8 cellular contexts compared by ENCODE assay signal in genomic region chr6:106666290-106667021, GRCh38. TPM values are rescaled to one million over a fixed set of nuclear protein-coding genes. Genes with fewer than 3 reads are reported as not detected.
DNase-seq lines count a peak whose midpoint lies in the region; ATAC-seq and TF ChIP-seq lines count a peak whose summit lies in the region.

No MANE protein-coding gene starts in this region.

- no peaks in the 10 kb centered on the region for H3K9me2 ChIP-seq in MM.1S (replicated peaks; ENCODE audit: insufficient read depth, low read length)

- no peak overlapping the region for H2AFZ ChIP-seq in MM.1S (ENCODE audit: low read length)

- TF ChIP-seq CTCF in transverse colon (IDR thresholded peaks at IDR 0.05), result no peak
- TF ChIP-seq CTCF in MM.1S (IDR thresholded peaks at IDR 0.05; ENCODE audit: low read length), result no peak

- no peak overlapping the region for H3K27ac ChIP-seq in transverse colon
- no peak overlapping the region for H3K27ac ChIP-seq in MM.1S (ENCODE audit: low read length)

- no peak overlapping the region for H3K9ac ChIP-seq in MM.1S (ENCODE audit: low read length)

- H3K4me1 ChIP-seq in transverse colon, result no peaks in the 10 kb centered on the region
- no peaks in the 10 kb centered on the region for H3K4me1 ChIP-seq in MM.1S (ENCODE audit: low read length)

- in situ Hi-C loops in transverse colon (cut with MboI; ENCODE audit: low pct_ligation_motif_present in 1 of 4, low pct_unique_long_range_greater_than_20kb in 1 of 4, low sequenced_read_pairs in 3 of 4), result no loop called here

- no peaks in the 10 kb centered on the region for H3F3A ChIP-seq in MM.1S (ENCODE audit: insufficient read depth, low read length)

- no peak overlapping the region for H3K4me2 ChIP-seq in MM.1S (ENCODE audit: low read depth, low read length)

- H3K36me3 ChIP-seq in transverse colon, result peaks cover 0 to 14% (median 4%) of the 10 kb centered on the region in 4 donors
- no peaks in the 10 kb centered on the region for H3K36me3 ChIP-seq in MM.1S (replicated peaks; ENCODE audit: insufficient read depth, low read length)

- H3K4me3 ChIP-seq in transverse colon (no peak overlapping the region), MM.1S (ENCODE audit: low read length) (no peak overlapping the region)

- peak; percentile 6 for DNase-seq in SIG-M5 treated with dmso at 0.1 percent for 504 hours (lab: John Stamatoyannopoulos, UW; ENCODE audit: unreplicated experiment)
- DNase-seq in SIG-M5 (lab: John Stamatoyannopoulos, UW), result no peak
- DNase-seq in NCI-H1436 treated with DMSO at 0.1 percent for 48 hours (lab: John Stamatoyannopoulos, UW), result peak; percentile 71
- DNase-seq in transverse colon, result peak; percentile 20
- no peak for DNase-seq in NCI-H226
- no peak for DNase-seq in MM.1S
- no peak for DNase-seq in T-helper 2 cell

- TF ChIP-seq EP300 in transverse colon (IDR thresholded peaks at IDR 0.05; ENCODE audit: low read depth), result no peak

- no peaks in the 10 kb centered on the region for H4K20me1 ChIP-seq in MM.1S (ENCODE audit: insufficient read depth, low read length)

- ATAC-seq in HG02852 (IDR thresholded peaks at IDR 0.05; ENCODE audit: unreplicated experiment), result peak; percentile 99

- H3K9me3 ChIP-seq in transverse colon (no peaks in the 10 kb centered on the region), MM.1S (replicated peaks; ENCODE audit: insufficient read depth, low read length) (no peaks in the 10 kb centered on the region)

- H3K27me3 ChIP-seq in transverse colon (no peaks in the 10 kb centered on the region), MM.1S (replicated peaks; ENCODE audit: insufficient read depth, low read length) (no peaks in the 10 kb centered on the region)

- 71 to 77% methylated on average over 5 to 6 of the region's 6 CpGs for whole genome bisulfite sequencing in transverse colon (ENCODE audit: low coverage in 1 of 2), 2 donors

- no peak for TF ChIP-seq POLR2A in transverse colon (IDR thresholded peaks at IDR 0.05)

- intact Hi-C loops in transverse colon (cut with DNase I; ENCODE audit: low total_unique reads), result no loop called here

- no peaks in the 10 kb centered on the region for H3K79me2 ChIP-seq in MM.1S (ENCODE audit: low read length)

RNA-seq across cellular contexts. Expression of gene QRSL1, which starts 37.1 kb away (rescaled TPM):
- 10 to 100 TPM in 3 of 4 donors, 1 to 10 TPM in 1; 2.4 to 17.3 (median 12.6) TPM for total RNA-seq in transverse colon

RNA-seq across cellular contexts. Expression of gene RTN4IP1, which starts 37.2 kb away (rescaled TPM):
- total RNA-seq in transverse colon, result 10 to 100 TPM in 3 of 4 donors, 1 to 10 TPM in 1; 9.1 to 19.1 (median 13.1) TPM

Comparison
In these comparisons a context has a peak if more than half of its experiments do, and no peak if none do; other contexts are left out.
1. DNase-seq: peak in SIG-M5 treated with dmso at 0.1 percent for 504 hours (single experiment), NCI-H1436 treated with DMSO at 0.1 percent for 48 hours (single experiment) and transverse colon (single experiment); none in SIG-M5 (single experiment), NCI-H226 (single experiment), MM.1S (single experiment) and T-helper 2 cell (0 of 5).